ENCODE assay signal across 8 cellular contexts in genomic region chrX:70454441-70455365, GRCh38. TPM values are rescaled to one million over a fixed set of nuclear protein-coding genes. Genes with fewer than 3 reads are reported as not detected.
DNase-seq lines count a peak whose midpoint lies in the region; ATAC-seq and TF ChIP-seq lines count a peak whose summit lies in the region.

No MANE protein-coding gene starts in this region.

- H3K9me3 ChIP-seq in esophagus (ENCODE audit: control insufficient read depth in 2 of 2, insufficient read depth in 1 of 2, low read depth in 1 of 2, low read length in 1 of 2) = no peaks in the 10 kb centered on the region
- no peaks in the 10 kb centered on the region for H3K9me3 ChIP-seq in upper lobe of left lung

- no peaks in the 10 kb centered on the region for H3K9me3 Mint-ChIP-seq in natural killer cell treated with Interleukin-12 subunit alpha and Interleukin-12 subunit beta and Interleukin-15 and Interleukin-18, amount 100 ng/mL, for 72 hours

- H3K4me1 ChIP-seq in esophagus (ENCODE audit: control insufficient read depth in 2 of 2, insufficient read depth in 2 of 2, low read length in 1 of 2) = peaks cover 0 to 4% of the 10 kb centered on the region in 2 donors
- peaks cover 0 to 18% (median 4%) of the 10 kb centered on the region in 4 donors for H3K4me1 ChIP-seq in upper lobe of left lung

- DNase-seq in AG10803 (ENCODE audit: low read depth) (peak; percentile 36), NCI-H82 (lab: John Stamatoyannopoulos, UW) (peak; percentile 93), activated T-cell treated with anti-CD3 and anti-CD28 coated beads for 48 hours (ENCODE audit: low read depth) (peak; percentile 50), upper lobe of left lung (peak; percentile 90 to 91)
- no peak for DNase-seq in natural killer cell treated with Interleukin-12 subunit alpha and Interleukin-12 subunit beta and Interleukin-15 and Interleukin-18, amount 100 ng/mL, for 72 hours (ENCODE audit: low spot score)

- TF ChIP-seq CTCF in AG10803 (conservative IDR thresholded peaks at IDR 0.05; ENCODE audit: low read length) (peak; percentile 80), upper lobe of left lung (IDR thresholded peaks at IDR 0.05) (peak; percentile 60 to 79 (median 72))

- H3K4me3 ChIP-seq in AG10803 (ENCODE audit: low read length) (peak overlapping the region; percentile 47), esophagus (ENCODE audit: low read depth in 1 of 2, low read length in 2 of 2) (peak overlapping the region; percentile 37 to 61), upper lobe of left lung (peak overlapping the region; percentile 21 to 59 (median 51))

- peak overlapping the region; percentile 86 for H3K4me3 Mint-ChIP-seq in natural killer cell treated with Interleukin-12 subunit alpha and Interleukin-12 subunit beta and Interleukin-15 and Interleukin-18, amount 100 ng/mL, for 72 hours

- H3K27me3 ChIP-seq in esophagus (ENCODE audit: control insufficient read depth in 1 of 2, insufficient read depth in 2 of 2, low read length in 2 of 2) = peaks cover 0 to 3% of the 10 kb centered on the region in 2 donors
- peaks cover 0 to 13% (median 0%) of the 10 kb centered on the region in 4 donors for H3K27me3 ChIP-seq in upper lobe of left lung

- no peaks in the 10 kb centered on the region for H3K36me3 ChIP-seq in esophagus (ENCODE audit: control insufficient read depth in 2 of 2, insufficient read depth in 2 of 2, low read length in 1 of 2)
- no peaks in the 10 kb centered on the region for H3K36me3 ChIP-seq in upper lobe of left lung

- peak overlapping the region; percentile 80 to 83 for H3K27ac ChIP-seq in esophagus (ENCODE audit: low read depth in 2 of 2, low read length in 1 of 2)
- H3K27ac ChIP-seq in upper lobe of left lung = peak overlapping the region; percentile 72 to 88 (median 84)

- WGBS in esophagus, 2 donors = 3 to 28% methylated on average over 36 to 46 of the region's 48 CpGs
- 40 to 48% methylated on average over 1 to 34 of the region's 48 CpGs for WGBS in upper lobe of left lung, 2 donors

- peak overlapping the region; percentile 69 to 85 for H3K27ac Mint-ChIP-seq in natural killer cell treated with Interleukin-12 subunit alpha and Interleukin-12 subunit beta and Interleukin-15 and Interleukin-18, amount 100 ng/mL, for 72 hours

- ATAC-seq in HG03520 (IDR thresholded peaks at IDR 0.05; ENCODE audit: unreplicated experiment) (peak; percentile 30), upper lobe of left lung (ENCODE audit: low FRiP score in 2 of 2) (peak; percentile 87 to 89)
- peak; percentile 79 to 85 for ATAC-seq in natural killer cell treated with Interleukin-12 subunit alpha and Interleukin-12 subunit beta and Interleukin-15 and Interleukin-18, amount 100 ng/mL, for 72 hours

- TF ChIP-seq EP300 in upper lobe of left lung (IDR thresholded peaks at IDR 0.05) = no peak

- peak; percentile 43 for TF ChIP-seq POLR2A in GM19099 (IDR thresholded peaks at IDR 0.05; ENCODE audit: extremely low read depth, insufficient read length, low read depth)
- TF ChIP-seq POLR2A in upper lobe of left lung (IDR thresholded peaks at IDR 0.05) = no peak

- peaks cover 34 to 38% of the 10 kb centered on the region in 2 donors for H3K4me1 Mint-ChIP-seq in natural killer cell treated with Interleukin-12 subunit alpha and Interleukin-12 subunit beta and Interleukin-15 and Interleukin-18, amount 100 ng/mL, for 72 hours (ENCODE audit: low read depth in 2 of 2)

- no peaks in the 10 kb centered on the region for H3K36me3 Mint-ChIP-seq in natural killer cell treated with Interleukin-12 subunit alpha and Interleukin-12 subunit beta and Interleukin-15 and Interleukin-18, amount 100 ng/mL, for 72 hours

- H3K27me3 Mint-ChIP-seq in natural killer cell treated with Interleukin-12 subunit alpha and Interleukin-12 subunit beta and Interleukin-15 and Interleukin-18, amount 100 ng/mL, for 72 hours = peaks cover 0 to 3% of the 10 kb centered on the region in 2 donors

RNA-seq across cellular contexts. Expression of gene DLG3, which starts 10.1 kb away (rescaled TPM):
- 10 to 100 TPM; 13.8 to 19.0 TPM for polyA plus RNA-seq in esophagus
- 10 to 100 TPM in 1 of 2 donors, 1 to 10 TPM in 1; 9.5 to 13.2 TPM for total RNA-seq in natural killer cell treated with Interleukin-12 subunit alpha and Interleukin-12 subunit beta and Interleukin-15 and Interleukin-18, amount 100 ng/mL, for 72 hours
- total RNA-seq in upper lobe of left lung = 10 to 100 TPM; 11.2 to 29.9 (median 16.6) TPM

RNA-seq across cellular contexts. Expression of gene GDPD2, which starts 31.6 kb away (rescaled TPM):
- under 1 TPM; 0.28 to 0.34 TPM for polyA plus RNA-seq in esophagus
- under 1 TPM; 0.17 to 0.81 TPM for total RNA-seq in natural killer cell treated with Interleukin-12 subunit alpha and Interleukin-12 subunit beta and Interleukin-15 and Interleukin-18, amount 100 ng/mL, for 72 hours
- not detected for total RNA-seq in upper lobe of left lung

Comparison
In these comparisons a context has a peak if more than half of its experiments do, and no peak if none do; other contexts are left out.
1. ATAC-seq: peak in every context shown above with its lines; median percentile 88 in upper lobe of left lung; 82 in natural killer cell treated with Interleukin-12 subunit alpha and Interleukin-12 subunit beta and Interleukin-15 and Interleukin-18, amount 100 ng/mL, for 72 hours; 30 in HG03520.